8 cellular contexts compared by ENCODE assay signal in genomic region chr19:1885398-1886119, GRCh38. TPM values are rescaled to one million over a fixed set of nuclear protein-coding genes. Genes with fewer than 3 reads are reported as not detected.
DNase-seq lines count a peak whose midpoint lies in the region; ATAC-seq and FAIRE-seq lines count a peak whose summit lies in the region.
"Not testable (repeated sequence)": the region's sequence is repeated elsewhere in the genome, so short reads cannot be mapped to it uniquely, and the experiment has no call there.

TSS of gene ABHD17A (minus strand) at chr19:1885496. CDS start at chr19:1881566, 3,930 bp downstream.

- peak; percentile 63 for DNase-seq in NCI-H510A (lab: John Stamatoyannopoulos, UW)
- DNase-seq in caudate nucleus (lab: John Stamatoyannopoulos, UW), result peak in 59 of 61 donors; percentile 54 to 96 (median 88)
- peak; percentile 93 for DNase-seq in iPS-NIHi7 (ENCODE audit: extremely low spot score)

- H3K4me3 ChIP-seq in skeletal muscle tissue (ENCODE audit: low read length in 3 of 3), result peak within 1 kb of the TSS; percentile 88 to 94 (median 89)

- peak within 1 kb of the TSS; percentile 88 to 90 (median 90) for H3K9ac ChIP-seq in skeletal muscle tissue (ENCODE audit: low read depth in 1 of 3, low read length in 3 of 3)

- H3K36me3 ChIP-seq in skeletal muscle tissue (ENCODE audit: control insufficient read depth in 3 of 3, insufficient read depth in 3 of 3, low read length in 3 of 3), result not testable (repeated sequence)

- not testable (repeated sequence) for H3K27me3 ChIP-seq in skeletal muscle tissue (ENCODE audit: control insufficient read depth in 3 of 3, insufficient read depth in 3 of 3, low read length in 3 of 3)

- FAIRE-seq in A204.1 (lab: Jason Lieb, UNC), result peak; percentile 84

- H3K27ac ChIP-seq in caudate nucleus (ENCODE audit: low read depth, low read length), result peak within 1 kb of the TSS; percentile 16
- peak within 1 kb of the TSS; percentile 69 for H3K27ac ChIP-seq in skeletal muscle tissue (ENCODE audit: low read depth, low read length)

- H3K9me3 ChIP-seq in skeletal muscle tissue (ENCODE audit: control insufficient read depth in 3 of 3, low read length in 3 of 3), result not testable (repeated sequence)

- ATAC-seq in GM18907 (IDR thresholded peaks at IDR 0.05; ENCODE audit: unreplicated experiment), result peak; percentile 58
- ATAC-seq in HG03280 (IDR thresholded peaks at IDR 0.05; ENCODE audit: unreplicated experiment), result peak; percentile 93
- peak; percentile 90 to 91 for ATAC-seq in activated CD4-positive, CD25-positive, alpha-beta regulatory T cell treated with anti-CD3 and anti-CD28 coated beads, Interleukin-2, amount 50 U/mL, for 24 hours

- H3K4me1 ChIP-seq in skeletal muscle tissue (ENCODE audit: control insufficient read depth in 3 of 3, insufficient read depth in 3 of 3, low read length in 3 of 3), result peaks cover 25 to 38% (median 26%) of the 10 kb centered on the region in 3 donors

RNA-seq across cellular contexts. Expression of gene ABHD17A, which starts in this region (rescaled TPM):
- 52.7 TPM for total RNA-seq in skeletal muscle tissue

Comparison
In these comparisons a context has a peak if more than half of its experiments do, and no peak if none do; other contexts are left out.
1. Peak in every context shown above with its lines: DNase-seq, ATAC-seq, H3K4me3 ChIP-seq and H3K27ac ChIP-seq.